26 cellular contexts compared by ENCODE assay signal in genomic region chr1:228071839-228072657, GRCh38. TPM values are rescaled to one million over a fixed set of nuclear protein-coding genes. Genes with fewer than 3 reads are reported as not detected.
DNase-seq lines count a peak whose midpoint lies in the region; ATAC-seq and TF ChIP-seq lines count a peak whose summit lies in the region.
"Had no signal": no experiment of that assay in that cellular context is flagged by ENCODE, and none has a peak within 500 bp of the region (broad histone marks: within the 10 kb centered on the region; RNA-seq: fewer than 3 reads in every experiment).

No MANE protein-coding gene starts in this region.

- TF ChIP-seq CTCF in GM23338 (conservative IDR thresholded peaks at IDR 0.05; ENCODE audit: low read depth in 2 of 2) = peak in 1 of 2 experiments; percentile 18; a peak in 2 of 4 replicates

- no peaks in the 10 kb centered on the region for H3K4me1 ChIP-seq in GM23338 (ENCODE audit: insufficient read depth)
- H3K4me1 ChIP-seq: SJSA1 had no signal

- no peaks in the 10 kb centered on the region for H3K36me3 Mint-ChIP-seq in activated CD4-positive, alpha-beta memory T cell treated with anti-CD3 and anti-CD28 coated beads for 36 hours
- H3K36me3 Mint-ChIP-seq in activated CD4-positive, alpha-beta memory T cell treated with anti-CD3 and anti-CD28 coated beads, Interleukin-2, amount 10 ng/mL, durations not matched to agents 7 days and 5 days (ENCODE audit: low read depth) = no peaks in the 10 kb centered on the region
- H3K36me3 Mint-ChIP-seq in GM23338 (ENCODE audit: low read depth) = no peaks in the 10 kb centered on the region
- H3K36me3 Mint-ChIP-seq in activated naive CD8-positive, alpha-beta T cell treated with anti-CD3 and anti-CD28 coated beads, Interleukin-2, amount 10 ng/mL, durations not matched to agents 7 days and 5 days = no peaks in the 10 kb centered on the region
- H3K36me3 Mint-ChIP-seq in natural killer cell treated with Interleukin-12 subunit alpha and Interleukin-12 subunit beta and Interleukin-15 and Interleukin-18, amount 100 ng/mL, for 72 hours = no peaks in the 10 kb centered on the region
- H3K36me3 Mint-ChIP-seq: activated naive CD4-positive, alpha-beta T cell treated with anti-CD3 and anti-CD28 coated beads, Interleukin-2, amount 50 U/mL, for 24 hours had no signal

- H3K27me3 Mint-ChIP-seq in activated CD4-positive, alpha-beta memory T cell treated with anti-CD3 and anti-CD28 coated beads for 36 hours = no peaks in the 10 kb centered on the region
- no peaks in the 10 kb centered on the region for H3K27me3 Mint-ChIP-seq in activated CD4-positive, alpha-beta memory T cell treated with anti-CD3 and anti-CD28 coated beads, Interleukin-2, amount 10 ng/mL, durations not matched to agents 7 days and 5 days
- peaks cover 66% of the 10 kb centered on the region for H3K27me3 Mint-ChIP-seq in GM23338 (ENCODE audit: insufficient read depth, low read depth, poor library complexity)
- peaks cover 7% of the 10 kb centered on the region for H3K27me3 Mint-ChIP-seq in activated naive CD8-positive, alpha-beta T cell treated with anti-CD3 and anti-CD28 coated beads, Interleukin-2, amount 10 ng/mL, durations not matched to agents 7 days and 5 days
- peaks cover 0 to 5% of the 10 kb centered on the region in 2 donors for H3K27me3 Mint-ChIP-seq in natural killer cell treated with Interleukin-12 subunit alpha and Interleukin-12 subunit beta and Interleukin-15 and Interleukin-18, amount 100 ng/mL, for 72 hours
- H3K27me3 Mint-ChIP-seq: IgD-negative memory B cell had no signal

- H3K4me3 Mint-ChIP-seq in activated CD4-positive, alpha-beta memory T cell treated with anti-CD3 and anti-CD28 coated beads for 36 hours = no peak overlapping the region
- no peak overlapping the region for H3K4me3 Mint-ChIP-seq in activated CD4-positive, alpha-beta memory T cell treated with anti-CD3 and anti-CD28 coated beads, Interleukin-2, amount 10 ng/mL, durations not matched to agents 7 days and 5 days
- no peak overlapping the region for H3K4me3 Mint-ChIP-seq in GM23338
- H3K4me3 Mint-ChIP-seq in activated naive CD8-positive, alpha-beta T cell treated with anti-CD3 and anti-CD28 coated beads, Interleukin-2, amount 10 ng/mL, durations not matched to agents 7 days and 5 days = no peak overlapping the region
- no peak overlapping the region for H3K4me3 Mint-ChIP-seq in natural killer cell treated with Interleukin-12 subunit alpha and Interleukin-12 subunit beta and Interleukin-15 and Interleukin-18, amount 100 ng/mL, for 72 hours
- H3K4me3 Mint-ChIP-seq: activated naive CD4-positive, alpha-beta T cell treated with anti-CD3 and anti-CD28 coated beads, Interleukin-2, amount 50 U/mL, for 24 hours; IgD-negative memory B cell had no signal

- no peaks in the 10 kb centered on the region for H3K4me1 Mint-ChIP-seq in activated CD4-positive, alpha-beta memory T cell treated with anti-CD3 and anti-CD28 coated beads for 36 hours (ENCODE audit: low read depth)
- H3K4me1 Mint-ChIP-seq in activated CD4-positive, alpha-beta memory T cell treated with anti-CD3 and anti-CD28 coated beads, Interleukin-2, amount 10 ng/mL, durations not matched to agents 7 days and 5 days = no peaks in the 10 kb centered on the region
- peaks cover 2% of the 10 kb centered on the region; the same call in 1 of the 3 replicates for H3K4me1 Mint-ChIP-seq in GM23338
- peaks cover 2% of the 10 kb centered on the region for H3K4me1 Mint-ChIP-seq in activated naive CD8-positive, alpha-beta T cell treated with anti-CD3 and anti-CD28 coated beads, Interleukin-2, amount 10 ng/mL, durations not matched to agents 7 days and 5 days
- H3K4me1 Mint-ChIP-seq in natural killer cell treated with Interleukin-12 subunit alpha and Interleukin-12 subunit beta and Interleukin-15 and Interleukin-18, amount 100 ng/mL, for 72 hours (ENCODE audit: low read depth in 2 of 2) = peaks cover 0 to 8% of the 10 kb centered on the region in 2 donors
- H3K4me1 Mint-ChIP-seq: activated naive CD4-positive, alpha-beta T cell treated with anti-CD3 and anti-CD28 coated beads, Interleukin-2, amount 50 U/mL, for 24 hours had no signal

- H3K36me3 ChIP-seq in GM23338 (ENCODE audit: insufficient read depth) = no peaks in the 10 kb centered on the region
- H3K36me3 ChIP-seq: brain microvascular endothelial cell, SJSA1, thoracic aorta had no signal

- H3K79me2 ChIP-seq in GM23338 (replicated peaks; ENCODE audit: insufficient read depth) = no peaks in the 10 kb centered on the region

- CTCF ChIA-PET in activated CD4-positive, alpha-beta memory T cell treated with anti-CD3 and anti-CD28 coated beads for 36 hours (lab: Charles Lee) = no interaction called here
- CTCF ChIA-PET in activated CD4-positive, alpha-beta memory T cell treated with anti-CD3 and anti-CD28 coated beads, Interleukin-2, amount 10 ng/mL, durations not matched to agents 7 days and 5 days (lab: Charles Lee) = no interaction called here

- no peak overlapping the region for H3K4me2 ChIP-seq in GM23338

- no peaks in the 10 kb centered on the region for H4K20me1 ChIP-seq in GM23338 (replicated peaks; ENCODE audit: insufficient read depth)

- peak; percentile 35 for ATAC-seq in GM23338
- peak; percentile 22 for ATAC-seq in activated naive CD8-positive, alpha-beta T cell treated with anti-CD3 and anti-CD28 coated beads, Interleukin-2, amount 10 ng/mL, durations not matched to agents 7 days and 5 days (ENCODE audit: low read depth)
- peak; percentile 13 to 29 for ATAC-seq in natural killer cell treated with Interleukin-12 subunit alpha and Interleukin-12 subunit beta and Interleukin-15 and Interleukin-18, amount 100 ng/mL, for 72 hours
- ATAC-seq in GM19467 (IDR thresholded peaks at IDR 0.05; ENCODE audit: unreplicated experiment) = no peak

- no peaks in the 10 kb centered on the region for H3K9me2 ChIP-seq in GM23338 (ENCODE audit: insufficient read depth)

- intact Hi-C loops in activated CD4-positive, alpha-beta memory T cell treated with anti-CD3 and anti-CD28 coated beads for 36 hours (cut with micrococcal nuclease) = loop anchor here (5.0 kb wide), 1 partner anchor 70 kb away; no protein-coding TSS in a partner anchor

- no peak overlapping the region for H2AFZ ChIP-seq in GM23338
- H2AFZ ChIP-seq: GM23248 had no signal

- no peaks in the 10 kb centered on the region for H3K9me3 Mint-ChIP-seq in activated CD4-positive, alpha-beta memory T cell treated with anti-CD3 and anti-CD28 coated beads for 36 hours
- H3K9me3 Mint-ChIP-seq in activated CD4-positive, alpha-beta memory T cell treated with anti-CD3 and anti-CD28 coated beads, Interleukin-2, amount 10 ng/mL, durations not matched to agents 7 days and 5 days = no peaks in the 10 kb centered on the region
- H3K9me3 Mint-ChIP-seq in GM23338 = no peaks in the 10 kb centered on the region
- H3K9me3 Mint-ChIP-seq in activated naive CD8-positive, alpha-beta T cell treated with anti-CD3 and anti-CD28 coated beads, Interleukin-2, amount 10 ng/mL, durations not matched to agents 7 days and 5 days = no peaks in the 10 kb centered on the region
- no peaks in the 10 kb centered on the region for H3K9me3 Mint-ChIP-seq in natural killer cell treated with Interleukin-12 subunit alpha and Interleukin-12 subunit beta and Interleukin-15 and Interleukin-18, amount 100 ng/mL, for 72 hours
- H3K9me3 Mint-ChIP-seq: activated naive CD4-positive, alpha-beta T cell treated with anti-CD3 and anti-CD28 coated beads, Interleukin-2, amount 50 U/mL, for 24 hours; IgD-negative memory B cell had no signal

- POLR2A ChIA-PET in activated CD4-positive, alpha-beta memory T cell treated with anti-CD3 and anti-CD28 coated beads for 36 hours (lab: Charles Lee) = no interaction called here
- POLR2A ChIA-PET in activated CD4-positive, alpha-beta memory T cell treated with anti-CD3 and anti-CD28 coated beads, Interleukin-2, amount 10 ng/mL, durations not matched to agents 7 days and 5 days (lab: Charles Lee) = no interaction called here
- POLR2A ChIA-PET in activated naive CD8-positive, alpha-beta T cell treated with anti-CD3 and anti-CD28 coated beads, Interleukin-2, amount 10 ng/mL, durations not matched to agents 7 days and 5 days (lab: Charles Lee) = no interaction called here

- no peak overlapping the region for H3K4me3 ChIP-seq in GM23338
- H3K4me3 ChIP-seq: GM23248, SJSA1, skin epidermis, thoracic aorta had no signal

- no peak overlapping the region for H3K27ac Mint-ChIP-seq in activated CD4-positive, alpha-beta memory T cell treated with anti-CD3 and anti-CD28 coated beads for 36 hours
- no peak overlapping the region for H3K27ac Mint-ChIP-seq in activated CD4-positive, alpha-beta memory T cell treated with anti-CD3 and anti-CD28 coated beads, Interleukin-2, amount 10 ng/mL, durations not matched to agents 7 days and 5 days
- no peak overlapping the region for H3K27ac Mint-ChIP-seq in GM23338
- H3K27ac Mint-ChIP-seq in activated naive CD8-positive, alpha-beta T cell treated with anti-CD3 and anti-CD28 coated beads, Interleukin-2, amount 10 ng/mL, durations not matched to agents 7 days and 5 days = no peak overlapping the region
- no peak overlapping the region for H3K27ac Mint-ChIP-seq in natural killer cell treated with Interleukin-12 subunit alpha and Interleukin-12 subunit beta and Interleukin-15 and Interleukin-18, amount 100 ng/mL, for 72 hours
- H3K27ac Mint-ChIP-seq: activated naive CD4-positive, alpha-beta T cell treated with anti-CD3 and anti-CD28 coated beads, Interleukin-2, amount 50 U/mL, for 24 hours; IgD-negative memory B cell; progenitor cell of endocrine pancreas had no signal

- H3F3A ChIP-seq in GM23338 (replicated peaks; ENCODE audit: low read depth) = no peaks in the 10 kb centered on the region

- DNase-seq in activated CD4-positive, alpha-beta memory T cell treated with anti-CD3 and anti-CD28 coated beads for 36 hours = peak; percentile 6
- no peak for DNase-seq in activated CD4-positive, alpha-beta memory T cell treated with anti-CD3 and anti-CD28 coated beads, Interleukin-2, amount 10 ng/mL, durations not matched to agents 7 days and 5 days
- DNase-seq in GM23338 (ENCODE audit: low spot score) = no peak
- no peak for DNase-seq in activated naive CD8-positive, alpha-beta T cell treated with anti-CD3 and anti-CD28 coated beads, Interleukin-2, amount 10 ng/mL, durations not matched to agents 7 days and 5 days
- no peak for DNase-seq in natural killer cell treated with Interleukin-12 subunit alpha and Interleukin-12 subunit beta and Interleukin-15 and Interleukin-18, amount 100 ng/mL, for 72 hours (ENCODE audit: low spot score)
- no peak for DNase-seq in EL
- no peak for DNase-seq in DMS153 (lab: John Stamatoyannopoulos, UW)
- DNase-seq: brain microvascular endothelial cell; DMS 273 treated with DMSO at 0.1 percent for 48 hours; foreskin fibroblast; GM23248; hippocampal formation; islet precursor cell; mesendoderm; NCI-H2029 treated with DMSO at 0.1 percent for 48 hours; NCI-H510A treated with DMSO at 0.1 percent for 48 hours; stimulated activated CD8-positive, alpha-beta memory T cell treated with anti-CD3 and anti-CD28 coated beads, Interleukin-4, amount 100 ng/mL, for 48 hours; T-helper 9 cell had no signal

- H3K27me3 ChIP-seq in GM23338 (ENCODE audit: insufficient read depth) = peaks cover 98% of the 10 kb centered on the region

- H3K27ac ChIP-seq in GM23338 (ENCODE audit: low read depth) = no peak overlapping the region
- H3K27ac ChIP-seq: brain microvascular endothelial cell, C4-2B, GM23248, SJSA1, skin epidermis, thoracic aorta had no signal

RNA-seq across cellular contexts. Expression of gene ARF1, which starts 10.5 kb away (rescaled TPM):
- 100 to 1,000 TPM; 346 to 355 TPM for total RNA-seq in activated CD4-positive, alpha-beta memory T cell treated with anti-CD3 and anti-CD28 coated beads for 36 hours
- 100 to 1,000 TPM; 368 to 376 TPM for total RNA-seq in activated CD4-positive, alpha-beta memory T cell treated with anti-CD3 and anti-CD28 coated beads, Interleukin-2, amount 10 ng/mL, durations not matched to agents 7 days and 5 days
- total RNA-seq in GM23338 (2014; rRNA removed; shearing (Covaris generic)) = 199 and 210 TPM in 2 replicates
- polyA plus RNA-seq in GM23338 (2016; fragmentation: Nextera tagmentation; extraction: Ambion mirVana) = 292 and 306 TPM in 2 replicates
- 100 to 1,000 TPM; 266 to 284 TPM for total RNA-seq in activated naive CD8-positive, alpha-beta T cell treated with anti-CD3 and anti-CD28 coated beads, Interleukin-2, amount 10 ng/mL, durations not matched to agents 7 days and 5 days
- 100 to 1,000 TPM; 415 to 503 TPM for total RNA-seq in natural killer cell treated with Interleukin-12 subunit alpha and Interleukin-12 subunit beta and Interleukin-15 and Interleukin-18, amount 100 ng/mL, for 72 hours

RNA-seq across cellular contexts. Expression of gene C1orf35, which starts 31.1 kb away (rescaled TPM):
- 10 to 100 TPM; 21.9 to 22.1 TPM for total RNA-seq in activated CD4-positive, alpha-beta memory T cell treated with anti-CD3 and anti-CD28 coated beads for 36 hours
- total RNA-seq in activated CD4-positive, alpha-beta memory T cell treated with anti-CD3 and anti-CD28 coated beads, Interleukin-2, amount 10 ng/mL, durations not matched to agents 7 days and 5 days = 10 to 100 TPM; 17.8 to 18.9 TPM
- total RNA-seq in GM23338 (2014; rRNA removed; shearing (Covaris generic)) = 11.3 and 14.0 TPM in 2 replicates
- 67.6 and 75.9 TPM in 2 replicates for polyA plus RNA-seq in GM23338 (2016; fragmentation: Nextera tagmentation; extraction: Ambion mirVana)
- total RNA-seq in activated naive CD8-positive, alpha-beta T cell treated with anti-CD3 and anti-CD28 coated beads, Interleukin-2, amount 10 ng/mL, durations not matched to agents 7 days and 5 days = 10 to 100 TPM; 25.2 to 29.2 TPM
- total RNA-seq in natural killer cell treated with Interleukin-12 subunit alpha and Interleukin-12 subunit beta and Interleukin-15 and Interleukin-18, amount 100 ng/mL, for 72 hours = 10 to 100 TPM; 16.4 to 26.7 TPM

RNA-seq across cellular contexts. Expression of gene MRPL55, which starts 37.1 kb away (rescaled TPM):
- 10 to 100 TPM; 51.1 to 52.7 TPM for total RNA-seq in activated CD4-positive, alpha-beta memory T cell treated with anti-CD3 and anti-CD28 coated beads for 36 hours
- total RNA-seq in activated CD4-positive, alpha-beta memory T cell treated with anti-CD3 and anti-CD28 coated beads, Interleukin-2, amount 10 ng/mL, durations not matched to agents 7 days and 5 days = 10 to 100 TPM; 43.1 to 43.9 TPM
- total RNA-seq in GM23338 (2014; rRNA removed; shearing (Covaris generic)) = 81.2 and 92.4 TPM in 2 replicates
- polyA plus RNA-seq in GM23338 (2016; fragmentation: Nextera tagmentation; extraction: Ambion mirVana) = 172 and 182 TPM in 2 replicates
- 10 to 100 TPM; 53.6 to 53.7 TPM for total RNA-seq in activated naive CD8-positive, alpha-beta T cell treated with anti-CD3 and anti-CD28 coated beads, Interleukin-2, amount 10 ng/mL, durations not matched to agents 7 days and 5 days
- 10 to 100 TPM; 42.5 to 68.8 TPM for total RNA-seq in natural killer cell treated with Interleukin-12 subunit alpha and Interleukin-12 subunit beta and Interleukin-15 and Interleukin-18, amount 100 ng/mL, for 72 hours
